Comparison of ENCODE assay signal across 8 cellular contexts in the genomic region with DNA sequence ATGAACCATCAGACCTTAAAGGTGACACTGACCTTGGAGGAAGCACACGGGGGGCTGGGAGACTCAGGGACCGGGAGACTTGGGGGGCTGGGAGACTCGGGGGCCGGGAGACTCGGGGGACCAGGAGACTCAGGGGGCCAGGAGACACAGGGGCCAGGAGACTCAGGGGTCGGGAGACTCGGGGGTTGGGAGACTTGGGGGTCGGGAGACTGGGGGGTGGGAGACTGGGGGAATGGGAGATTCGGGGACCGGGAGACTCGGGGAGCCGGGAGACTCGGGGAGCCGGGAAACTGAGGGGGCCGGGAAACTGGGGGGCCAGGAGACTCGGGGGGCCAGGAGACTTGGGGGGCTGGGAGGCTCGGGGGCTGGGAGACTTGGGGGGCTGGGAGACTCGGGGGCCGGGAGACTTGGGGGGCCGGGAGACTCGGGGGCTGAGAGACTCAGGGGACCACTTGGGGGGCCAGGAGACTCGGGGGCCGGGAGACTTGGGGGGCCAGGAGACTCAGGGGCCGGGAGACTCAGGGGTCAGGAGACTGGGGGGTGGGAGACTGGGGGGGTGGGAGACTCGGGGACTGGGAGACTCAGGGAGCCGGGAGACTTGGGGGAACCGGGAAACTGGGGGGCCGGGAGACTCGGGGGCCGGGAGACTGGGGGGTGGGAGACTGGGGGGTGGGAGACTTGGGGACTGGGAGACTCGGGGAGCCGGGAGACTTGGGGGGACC.
DNase-seq lines count a peak whose midpoint lies in the region; ATAC-seq, FAIRE-seq and TF ChIP-seq lines count a peak whose summit lies in the region.

No MANE protein-coding gene starts in this region.

- no peak overlapping the region for H3K4me3 ChIP-seq in right atrium auricular region
- no peak overlapping the region for H3K4me3 ChIP-seq in endothelial cell of umbilical vein (replicated peaks in 1 of 3; ENCODE audit: insufficient read depth in 1 of 3, low read depth in 1 of 3, low read length in 3 of 3)
- H3K4me3 ChIP-seq in osteoblast (ENCODE audit: insufficient read depth, low read length), result no peak overlapping the region

- BruUV-seq in endothelial cell of umbilical vein (replicated peaks; lab: Mats Ljungman, UMichigan), result no TSS peak

- peak overlapping the region; percentile 90 to 96 for H3K27ac ChIP-seq in right atrium auricular region
- peak overlapping the region; percentile 57 for H3K27ac ChIP-seq in endothelial cell of umbilical vein (ENCODE audit: insufficient read depth, low read depth, low read length)
- peak overlapping the region; percentile 94 for H3K27ac ChIP-seq in osteoblast (ENCODE audit: low read depth, low read length)

- no peaks in the 10 kb centered on the region for H3K9me1 ChIP-seq in endothelial cell of umbilical vein (replicated peaks; ENCODE audit: control insufficient read depth, extremely low read depth, insufficient read depth, low read length)

- dilution Hi-C loops in endothelial cell of umbilical vein (cut with MboI; ENCODE audit: extremely low pct_ligation_motif_present, low sequenced_read_pairs), result no loop called here

- H3K9me3 ChIP-seq in right atrium auricular region (no peaks in the 10 kb centered on the region), endothelial cell of umbilical vein (replicated peaks; ENCODE audit: control insufficient read depth, insufficient read depth, low read length) (no peaks in the 10 kb centered on the region), osteoblast (ENCODE audit: low read depth, low read length) (no peaks in the 10 kb centered on the region)

- DNase-seq in right atrium auricular region (ENCODE audit: low spot score) (no peak), left cardiac atrium (no peak), endothelial cell of umbilical vein (ENCODE audit: low read depth, low spot score) (no peak), osteoblast (ENCODE audit: insufficient read length, low spot score, missing footprints) (peak; percentile 73), KG1 (lab: John Stamatoyannopoulos, UW) (no peak), HUDEP-2 (lab: John Stamatoyannopoulos, UW; ENCODE audit: unreplicated experiment in 76 of 76) (no peak), NAMALWA (ENCODE audit: low spot score) (no peak)

- ATAC-seq in left cardiac atrium, result no peak
- ATAC-seq in GM18867 (IDR thresholded peaks at IDR 0.05; ENCODE audit: unreplicated experiment), result no peak

- peaks cover 64% of the 10 kb centered on the region for H3K79me2 ChIP-seq in endothelial cell of umbilical vein (ENCODE audit: control insufficient read depth, insufficient read depth, low read length)
- peaks cover 77% of the 10 kb centered on the region for H3K79me2 ChIP-seq in osteoblast (ENCODE audit: insufficient read depth, low read length)

- TF ChIP-seq POLR2A in endothelial cell of umbilical vein (IDR thresholded peaks at IDR 0.05; ENCODE audit: low read depth, low read length), result no peak

- TF ChIP-seq CTCF in right atrium auricular region (IDR thresholded peaks at IDR 0.05) (no peak), endothelial cell of umbilical vein (IDR thresholded peaks at IDR 0.05; ENCODE audit: extremely low read depth in 1 of 2, insufficient read depth in 1 of 2, low read depth in 1 of 2, low read length in 2 of 2) (no peak), osteoblast (IDR thresholded peaks at IDR 0.05; ENCODE audit: extremely low read depth, low read depth, low read length) (no peak)

- POLR2A ChIA-PET in endothelial cell of umbilical vein (lab: Charles Lee), result no interaction called here

- H3K36me3 ChIP-seq in right atrium auricular region (no peaks in the 10 kb centered on the region), endothelial cell of umbilical vein (ENCODE audit: control insufficient read depth in 2 of 2, extremely low read depth in 1 of 2, insufficient read depth in 2 of 2, low read length in 2 of 2) (peaks cover 3 to 5% of the 10 kb centered on the region in 2 experiments), osteoblast (ENCODE audit: insufficient read depth, low read length) (peaks cover 22% of the 10 kb centered on the region)

- H3K27me3 ChIP-seq in right atrium auricular region (no peaks in the 10 kb centered on the region), endothelial cell of umbilical vein (ENCODE audit: control insufficient read depth in 2 of 2, insufficient read depth in 2 of 2, low read length in 2 of 2) (no peaks in the 10 kb centered on the region), osteoblast (ENCODE audit: insufficient read depth, low read length) (no peaks in the 10 kb centered on the region)

- peak overlapping the region; percentile 27 for H3K4me2 ChIP-seq in endothelial cell of umbilical vein (ENCODE audit: insufficient read depth, low read length)
- H3K4me2 ChIP-seq in osteoblast (ENCODE audit: insufficient read depth, low read length), result peak overlapping the region; percentile 67

- intact Hi-C loops in left cardiac atrium (cut with DNase I) (loop anchor here in 1 of 2 donors (5.0 kb wide), 1 partner anchor 48 kb away; no protein-coding TSS in a partner anchor), endothelial cell of umbilical vein (cut with micrococcal nuclease) (no loop called here)

- H3K4me1 ChIP-seq in right atrium auricular region, result peaks cover 0 to 47% of the 10 kb centered on the region in 2 donors
- peaks cover 49% of the 10 kb centered on the region for H3K4me1 ChIP-seq in endothelial cell of umbilical vein (ENCODE audit: control insufficient read depth, extremely low read depth, insufficient read depth, low read length)
- peaks cover 44% of the 10 kb centered on the region for H3K4me1 ChIP-seq in osteoblast (ENCODE audit: insufficient read depth, low read length)

- peak overlapping the region; percentile 11 for H3K9ac ChIP-seq in endothelial cell of umbilical vein (replicated peaks; ENCODE audit: extremely low read depth, insufficient read depth, low read length)

- H2AFZ ChIP-seq in endothelial cell of umbilical vein (ENCODE audit: low read depth, low read length) (no peak overlapping the region), osteoblast (ENCODE audit: low read length) (no peak overlapping the region)

- CTCF ChIA-PET in endothelial cell of umbilical vein (lab: Charles Lee), result interaction anchor here (0.9 to 1.1 kb wide), 5 partner anchors 12 to 49 kb away, joined by 3 to 7 read pairs (median 4); no protein-coding TSS in a partner anchor

- H4K20me1 ChIP-seq in endothelial cell of umbilical vein (replicated peaks; ENCODE audit: control insufficient read depth, extremely low read depth, insufficient read depth, low read length) (no peaks in the 10 kb centered on the region), osteoblast (ENCODE audit: insufficient read depth, low read length) (peaks cover 11% of the 10 kb centered on the region)

- FAIRE-seq in endothelial cell of umbilical vein (lab: Jason Lieb, UNC), result no peak

TF ChIP-seq in endothelial cell of umbilical vein, 7 proteins besides CTCF, POLR2A, EP300 and RAD21:
- no peak for TF ChIP-seq JUN (IDR thresholded peaks at IDR 0.05; ENCODE audit: borderline replicate concordance, insufficient read depth, insufficient read length, low read depth)
